In genomic region chr16:68285683-68286082, GRCh38 we compare ENCODE assay signal across 11 cellular contexts. TPM values are rescaled to one million over a fixed set of nuclear protein-coding genes. Genes with fewer than 3 reads are reported as not detected.
A peak's percentile ranks its signal among the peaks of the same experiment; 100 is the strongest.
DNase-seq lines count a peak whose midpoint lies in the region; ATAC-seq and FAIRE-seq lines count a peak whose summit lies in the region.
"Had no signal": no experiment of that assay in that cellular context is flagged by ENCODE, and none has a peak within 500 bp of the region (broad histone marks: within the 10 kb centered on the region; RNA-seq: fewer than 3 reads in every experiment).

No MANE protein-coding gene starts in this region.

- no peaks in the 10 kb centered on the region for H3K27me3 ChIP-seq in CD4-positive, CD25-positive, alpha-beta regulatory T cell (ENCODE audit: control insufficient read depth, insufficient read depth, low read length)

- peaks cover 98% of the 10 kb centered on the region for H3K4me1 ChIP-seq in CD4-positive, CD25-positive, alpha-beta regulatory T cell (ENCODE audit: control insufficient read depth, insufficient read depth, low read length, poor library complexity, severe bottlenecking)

- H3K4me3 ChIP-seq in CD4-positive, CD25-positive, alpha-beta regulatory T cell (ENCODE audit: low read depth, low read length): peak overlapping the region; percentile 82

- peak overlapping the region; percentile 77 to 88 (median 84) for H3K4me3 Mint-ChIP-seq in CD4-positive, CD25-positive, alpha-beta regulatory T cell
- peak overlapping the region; percentile 4 for H3K4me3 Mint-ChIP-seq in activated naive CD8-positive, alpha-beta T cell treated with anti-CD3 and anti-CD28 coated beads for 36 hours
- peak overlapping the region; percentile 74 to 90 (median 84) for H3K4me3 Mint-ChIP-seq in naive thymus-derived CD8-positive, alpha-beta T cell

- no peak for DNase-seq in CD4-positive, CD25-positive, alpha-beta regulatory T cell
- no peak for DNase-seq in GM18507 (ENCODE audit: extremely low spot score, insufficient read length, low read depth)
- no peak for DNase-seq in activated naive CD8-positive, alpha-beta T cell treated with anti-CD3 and anti-CD28 coated beads for 36 hours
- DNase-seq in naive thymus-derived CD8-positive, alpha-beta T cell: no peak
- DNase-seq in cerebellum (ENCODE audit: low spot score): no peak
- no peak for DNase-seq in sciatic nerve (ENCODE audit: low spot score)
- no peak for DNase-seq in islet precursor cell
- no peak for DNase-seq in dermis blood vessel endothelial cell
- DNase-seq: NCI-H1105, NCI-H524 had no signal

- peaks cover 26% of the 10 kb centered on the region for H3K36me3 ChIP-seq in CD4-positive, CD25-positive, alpha-beta regulatory T cell (ENCODE audit: control insufficient read depth, insufficient read depth, low read length)

- intact Hi-C loops in sciatic nerve (cut with DNase I): no loop called here

- peak; percentile 9 for FAIRE-seq in GM18507 (lab: Jason Lieb, UNC)
- FAIRE-seq: astrocyte had no signal

- POLR2A ChIA-PET in naive thymus-derived CD8-positive, alpha-beta T cell (lab: Charles Lee): interaction anchor here (0.7 to 40.3 kb wide), 8 partner anchors 10 to 442 kb away, joined by 3 to 1294 read pairs (median 8); partner anchors contain the start of genes NFATC3, PRMT7, PSMB10 and SLC7A6

- H3K9me3 Mint-ChIP-seq in CD4-positive, CD25-positive, alpha-beta regulatory T cell: no peaks in the 10 kb centered on the region
- peaks cover 1% of the 10 kb centered on the region for H3K9me3 Mint-ChIP-seq in activated naive CD8-positive, alpha-beta T cell treated with anti-CD3 and anti-CD28 coated beads for 36 hours
- no peaks in the 10 kb centered on the region for H3K9me3 Mint-ChIP-seq in naive thymus-derived CD8-positive, alpha-beta T cell

- H3K27ac ChIP-seq in CD4-positive, CD25-positive, alpha-beta regulatory T cell (ENCODE audit: insufficient read depth, low read length, poor library complexity, severe bottlenecking): peak overlapping the region; percentile 74

- peak overlapping the region; percentile 86 to 92 (median 89) for H3K27ac Mint-ChIP-seq in CD4-positive, CD25-positive, alpha-beta regulatory T cell
- peak overlapping the region; percentile 96 for H3K27ac Mint-ChIP-seq in activated naive CD8-positive, alpha-beta T cell treated with anti-CD3 and anti-CD28 coated beads for 36 hours
- peak overlapping the region; percentile 83 to 98 (median 91) for H3K27ac Mint-ChIP-seq in naive thymus-derived CD8-positive, alpha-beta T cell

- no peaks in the 10 kb centered on the region for H3K27me3 Mint-ChIP-seq in CD4-positive, CD25-positive, alpha-beta regulatory T cell
- no peaks in the 10 kb centered on the region for H3K27me3 Mint-ChIP-seq in activated naive CD8-positive, alpha-beta T cell treated with anti-CD3 and anti-CD28 coated beads for 36 hours
- H3K27me3 Mint-ChIP-seq in naive thymus-derived CD8-positive, alpha-beta T cell: no peaks in the 10 kb centered on the region

- no peak for ATAC-seq in CD4-positive, CD25-positive, alpha-beta regulatory T cell (ENCODE audit: low read depth in 2 of 2)
- no peak for ATAC-seq in naive thymus-derived CD8-positive, alpha-beta T cell
- no peak for ATAC-seq in sciatic nerve

- peaks cover 60% of the 10 kb centered on the region for H3K36me3 Mint-ChIP-seq in CD4-positive, CD25-positive, alpha-beta regulatory T cell
- H3K36me3 Mint-ChIP-seq in activated naive CD8-positive, alpha-beta T cell treated with anti-CD3 and anti-CD28 coated beads for 36 hours: peaks cover 63% of the 10 kb centered on the region
- H3K36me3 Mint-ChIP-seq in naive thymus-derived CD8-positive, alpha-beta T cell: peaks cover 0 to 58% (median 18%) of the 10 kb centered on the region in 3 donors

- no peaks in the 10 kb centered on the region for H3K9me3 ChIP-seq in CD4-positive, CD25-positive, alpha-beta regulatory T cell (ENCODE audit: control insufficient read depth in 2 of 2, low read length in 2 of 2)

- H3K4me1 Mint-ChIP-seq in CD4-positive, CD25-positive, alpha-beta regulatory T cell: peaks cover 32 to 100% (median 83%) of the 10 kb centered on the region in 4 donors
- peaks cover 95% of the 10 kb centered on the region for H3K4me1 Mint-ChIP-seq in activated naive CD8-positive, alpha-beta T cell treated with anti-CD3 and anti-CD28 coated beads for 36 hours
- peaks cover 60 to 99% (median 93%) of the 10 kb centered on the region in 4 donors for H3K4me1 Mint-ChIP-seq in naive thymus-derived CD8-positive, alpha-beta T cell

RNA-seq across cellular contexts. Expression of gene SLC7A6, which starts 21.4 kb away (rescaled TPM):
- 141 TPM for total RNA-seq in CD4-positive, CD25-positive, alpha-beta regulatory T cell
- 10 to 100 TPM; 10.7 to 21.4 (median 17.4) TPM for polyA plus RNA-seq in CD4-positive, CD25-positive, alpha-beta regulatory T cell
- total RNA-seq in activated naive CD8-positive, alpha-beta T cell treated with anti-CD3 and anti-CD28 coated beads for 36 hours: 10 to 100 TPM; 65.9 to 69.9 TPM
- total RNA-seq in naive thymus-derived CD8-positive, alpha-beta T cell: 100 to 1,000 TPM; 211 to 228 TPM
- 10 to 100 TPM; 14.3 to 20.2 (median 19.2) TPM for polyA plus RNA-seq in naive thymus-derived CD8-positive, alpha-beta T cell
- total RNA-seq in cerebellum: 26.7 TPM
- total RNA-seq in sciatic nerve: 75.5 TPM
- total RNA-seq in dermis blood vessel endothelial cell: 17.4 and 31.1 TPM in 2 replicates

RNA-seq across cellular contexts. Expression of gene SLC7A6OS, which starts 25.1 kb away (rescaled TPM):
- 38.4 TPM for total RNA-seq in CD4-positive, CD25-positive, alpha-beta regulatory T cell
- 10 to 100 TPM; 23.7 to 28.0 (median 26.8) TPM for polyA plus RNA-seq in CD4-positive, CD25-positive, alpha-beta regulatory T cell
- total RNA-seq in activated naive CD8-positive, alpha-beta T cell treated with anti-CD3 and anti-CD28 coated beads for 36 hours: 10 to 100 TPM; 23.0 to 23.3 TPM
- 10 to 100 TPM; 46.0 to 52.0 TPM for total RNA-seq in naive thymus-derived CD8-positive, alpha-beta T cell
- polyA plus RNA-seq in naive thymus-derived CD8-positive, alpha-beta T cell: 10 to 100 TPM; 18.8 to 27.5 (median 23.3) TPM
- total RNA-seq in cerebellum (18.6 TPM), sciatic nerve (22.9 TPM), dermis blood vessel endothelial cell (13.3 and 15.5 TPM in 2 replicates)

RNA-seq across cellular contexts. Expression of gene PRMT7, which starts 25.1 kb away (rescaled TPM):
- 53.8 TPM for total RNA-seq in CD4-positive, CD25-positive, alpha-beta regulatory T cell
- 10 to 100 TPM; 32.4 to 34.8 (median 34.1) TPM for polyA plus RNA-seq in CD4-positive, CD25-positive, alpha-beta regulatory T cell
- 10 to 100 TPM; 68.9 to 72.0 TPM for total RNA-seq in activated naive CD8-positive, alpha-beta T cell treated with anti-CD3 and anti-CD28 coated beads for 36 hours
- total RNA-seq in naive thymus-derived CD8-positive, alpha-beta T cell: 100 to 1,000 TPM; 110 to 112 TPM
- polyA plus RNA-seq in naive thymus-derived CD8-positive, alpha-beta T cell: 10 to 100 TPM; 35.7 to 49.9 (median 43.2) TPM
- total RNA-seq in cerebellum (50.8 TPM), sciatic nerve (58.9 TPM), dermis blood vessel endothelial cell (50.0 and 54.4 TPM in 2 replicates)

RNA-seq across cellular contexts. Expression of gene PLA2G15, which starts 40.5 kb away (rescaled TPM):
- total RNA-seq in CD4-positive, CD25-positive, alpha-beta regulatory T cell: 9.4 TPM
- 10 to 100 TPM in 1 of 4 donors, 1 to 10 TPM in 3; 7.5 to 10.3 (median 8.8) TPM for polyA plus RNA-seq in CD4-positive, CD25-positive, alpha-beta regulatory T cell
- 1 to 10 TPM; 7.9 to 8.0 TPM for total RNA-seq in activated naive CD8-positive, alpha-beta T cell treated with anti-CD3 and anti-CD28 coated beads for 36 hours
- total RNA-seq in naive thymus-derived CD8-positive, alpha-beta T cell: 1 to 10 TPM; 6.3 to 8.0 TPM
- 1 to 10 TPM; 2.4 to 9.6 (median 4.6) TPM for polyA plus RNA-seq in naive thymus-derived CD8-positive, alpha-beta T cell
- total RNA-seq in cerebellum (13.2 TPM), sciatic nerve (17.4 TPM), dermis blood vessel endothelial cell (28.6 and 38.9 TPM in 2 replicates)

RNA-seq across cellular contexts. Expression of gene ESRP2, which starts 49.8 kb away (rescaled TPM):
- total RNA-seq in CD4-positive, CD25-positive, alpha-beta regulatory T cell: not detected
- polyA plus RNA-seq in CD4-positive, CD25-positive, alpha-beta regulatory T cell: under 1 TPM; 0.10 to 0.99 (median 0.33) TPM
- total RNA-seq in activated naive CD8-positive, alpha-beta T cell treated with anti-CD3 and anti-CD28 coated beads for 36 hours: 1 to 10 TPM in 1 of 2 experiments, under 1 TPM in 1; 0.92 to 1.2 TPM
- under 1 TPM; 0.22 to 0.36 TPM for total RNA-seq in naive thymus-derived CD8-positive, alpha-beta T cell
- polyA plus RNA-seq in naive thymus-derived CD8-positive, alpha-beta T cell: under 1 TPM in 1 of 3 donors, not detected in 2; 0.64 TPM
- total RNA-seq in cerebellum (not detected), sciatic nerve (0.36 TPM), dermis blood vessel endothelial cell (3.6 and 4.1 TPM in 2 replicates)

Comparison
In these comparisons a context has a peak if more than half of its experiments do, and no peak if none do; other contexts are left out.
1. H3K4me3 Mint-ChIP-seq: peak in every context shown above with its lines; median percentile 84 in CD4-positive, CD25-positive, alpha-beta regulatory T cell; 84 in naive thymus-derived CD8-positive, alpha-beta T cell; 4 in activated naive CD8-positive, alpha-beta T cell treated with anti-CD3 and anti-CD28 coated beads for 36 hours.